ENCODE assay signal across 15 cellular contexts in the genomic region with DNA sequence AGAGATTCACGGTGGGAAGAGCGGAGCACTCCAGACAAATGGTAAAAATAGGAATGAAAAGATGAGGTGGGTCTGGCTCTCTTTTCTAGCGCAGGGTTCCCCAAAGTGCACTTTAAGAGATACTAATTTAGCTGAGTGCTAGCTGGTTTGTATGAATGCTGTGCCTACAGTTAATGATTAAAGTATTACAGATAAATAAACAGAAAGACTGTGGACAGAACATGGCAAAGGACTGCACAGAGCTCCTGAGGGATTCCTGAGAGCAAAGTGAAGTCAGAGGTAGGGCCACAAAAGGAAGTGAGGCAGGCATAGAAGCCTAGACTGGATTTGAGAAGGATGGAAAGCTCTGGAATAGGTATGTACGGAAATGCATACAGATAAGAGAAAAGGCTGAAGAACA.
"Had no signal": no experiment of that assay in that cellular context is flagged by ENCODE, and none has a peak within 500 bp of the region (broad histone marks: within the 10 kb centered on the region; RNA-seq: fewer than 3 reads in every experiment).

No MANE protein-coding gene starts in this region.

- H3K9ac ChIP-seq: parathyroid adenoma had no signal

- H3K27me3 ChIP-seq: spleen, thyroid gland had no signal

- DNase-seq: activated CD4-positive, alpha-beta T cell treated with anti-CD3 and anti-CD28 coated beads, Interleukin-2, amount 50 U/mL, for 4 hours; activated effector memory CD4-positive, alpha-beta T cell treated with Interleukin-2 at 50 U/mL for 16 hours; activated naive CD4-positive, alpha-beta T cell treated with anti-CD3 and anti-CD28 coated beads, Interleukin-2, amount 50 U/mL, for 16 hours; activated T-cell treated with anti-CD3 and anti-CD28 coated beads for 4 hours; amniotic stem cell; effector memory CD8-positive, alpha-beta T cell; lower lobe of right lung; natural killer cell; spleen; stimulated activated CD4-positive, alpha-beta T cell treated with anti-CD3 and anti-CD28 coated beads, Interleukin-4, amount 100 ng/mL, for 4 hours; stimulated activated naive B cell treated with anti-CD40 and anti-IgM and Interleukin-4, amounts not matched to agents 10 μg/mL and 1 μg/mL and 100 μg/mL, for 72 hours; T1000; thyroid gland had no signal

- H3K27ac ChIP-seq: lower lobe of right lung, parathyroid adenoma, spleen, thyroid gland had no signal

- H3K4me1 ChIP-seq: lower lobe of right lung, parathyroid adenoma, spleen, thyroid gland had no signal

- H3K27me3 Mint-ChIP-seq: effector memory CD8-positive, alpha-beta T cell; stimulated activated naive B cell treated with anti-CD40 and anti-IgM and Interleukin-4, amounts not matched to agents 10 μg/mL and 1 μg/mL and 100 μg/mL, for 72 hours had no signal

- H3K9me3 ChIP-seq: lower lobe of right lung, spleen, thyroid gland had no signal

- H3K4me3 Mint-ChIP-seq: effector memory CD8-positive, alpha-beta T cell; natural killer cell; stimulated activated naive B cell treated with anti-CD40 and anti-IgM and Interleukin-4, amounts not matched to agents 10 μg/mL and 1 μg/mL and 100 μg/mL, for 72 hours had no signal

- ATAC-seq: effector memory CD8-positive, alpha-beta T cell; lower lobe of right lung; natural killer cell; SK-N-SH treated with all-trans-retinoic acid at 6 μM for 48 hours; stimulated activated naive B cell treated with anti-CD40 and anti-IgM and Interleukin-4, amounts not matched to agents 10 μg/mL and 1 μg/mL and 100 μg/mL, for 72 hours had no signal

- H3K9me3 Mint-ChIP-seq: effector memory CD8-positive, alpha-beta T cell; natural killer cell had no signal

- H3K4me3 ChIP-seq: lower lobe of right lung, spleen, thyroid gland had no signal

- H3K4me1 Mint-ChIP-seq: natural killer cell had no signal
